28 cellular contexts compared by ENCODE assay signal in the genomic region with DNA sequence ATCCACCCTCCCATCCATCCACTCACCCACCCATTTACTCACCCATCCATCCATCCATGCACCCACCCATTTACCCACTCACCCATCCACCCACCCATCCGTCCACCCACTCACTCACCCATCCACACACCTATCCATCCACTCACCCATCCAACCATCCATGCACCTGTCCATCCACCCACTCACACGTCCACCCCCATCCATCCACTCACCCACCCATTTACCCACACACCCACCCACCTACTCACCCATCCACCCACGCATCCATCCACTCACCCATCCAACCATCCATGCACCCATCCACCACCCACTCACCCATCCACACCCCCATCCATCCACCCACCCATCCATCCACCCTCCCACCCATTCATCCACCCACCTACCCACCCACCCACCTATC. TPM values are rescaled to one million over a fixed set of nuclear protein-coding genes. Genes with fewer than 3 reads are reported as not detected.
DNase-seq lines count a peak whose midpoint lies in the region; ATAC-seq, FAIRE-seq and TF ChIP-seq lines count a peak whose summit lies in the region.
"Had no signal": no experiment of that assay in that cellular context is flagged by ENCODE, and none has a peak within 500 bp of the region (broad histone marks: within the 10 kb centered on the region; RNA-seq: fewer than 3 reads in every experiment).

No MANE protein-coding gene starts in this region.

- in situ Hi-C loops in K562 (cut with MboI) = no loop called here

- no peak overlapping the region for H2AFZ ChIP-seq in K562 (ENCODE audit: low read depth, low read length)

- H3K27ac ChIP-seq in K562 (ENCODE audit: extremely low read depth, low read depth, low read length) = no peak overlapping the region
- H3K27ac ChIP-seq in Peyer's patch = no peak overlapping the region
- H3K27ac ChIP-seq: BLaER1 had no signal

- H3K9me1 ChIP-seq in K562 (ENCODE audit: control insufficient read depth, insufficient read depth, low read length) = no peaks in the 10 kb centered on the region

- BruUV-seq in K562 (replicated peaks; lab: Mats Ljungman, UMichigan) = no TSS peak

- ATAC-seq in K562 (no peak), T-helper 17 cell (no peak)
- ATAC-seq: GM12878 had no signal

- H3K9me3 ChIP-seq in K562 (replicated peaks; ENCODE audit: control insufficient read depth, insufficient read depth, low read depth, low read length) = no peaks in the 10 kb centered on the region
- peaks cover 0 to 5% (median 2%) of the 10 kb centered on the region in 4 donors for H3K9me3 ChIP-seq in Peyer's patch
- no peaks in the 10 kb centered on the region for H3K9me3 ChIP-seq in T-helper 17 cell (ENCODE audit: control insufficient read depth, low read length, poor library complexity, severe bottlenecking)
- H3K9me3 ChIP-seq: BLaER1 had no signal

- H3K4me3 Mint-ChIP-seq in activated T-helper 2 cell treated with anti-CD3 and anti-CD28 coated beads, Interferon-gamma antibody, Interleukin-2, Interleukin-4, amounts not matched to agents 10 μg/mL and 5 μg/mL and 100 μg/mL, durations not matched to agents 14 hours and 24 hours and 36 hours (ENCODE audit: low read depth) = no peak overlapping the region
- H3K4me3 Mint-ChIP-seq in T-helper 17 cell = no peak overlapping the region
- H3K4me3 Mint-ChIP-seq: CD14-positive monocyte; CD4-positive, alpha-beta memory T cell; CD4-positive, CD25-positive, alpha-beta regulatory T cell; CD8-positive, alpha-beta memory T cell had no signal

- TF ChIP-seq RAD21 in K562 (CRISPR knock-in tag; conservative IDR thresholded peaks at IDR 0.05 in 1 of 2, IDR thresholded peaks at IDR 0.05 in 1 of 2) = no peak

- H3K27ac Mint-ChIP-seq in activated T-helper 2 cell treated with anti-CD3 and anti-CD28 coated beads, Interferon-gamma antibody, Interleukin-2, Interleukin-4, amounts not matched to agents 10 μg/mL and 5 μg/mL and 100 μg/mL, durations not matched to agents 14 hours and 24 hours and 36 hours = no peak overlapping the region
- no peak overlapping the region for H3K27ac Mint-ChIP-seq in T-helper 17 cell
- H3K27ac Mint-ChIP-seq: CD14-positive monocyte; CD4-positive, alpha-beta memory T cell; CD4-positive, CD25-positive, alpha-beta regulatory T cell had no signal

- intact Hi-C loops in K562 (cut with micrococcal nuclease) = no loop called here
- intact Hi-C loops in activated T-helper 2 cell treated with anti-CD3 and anti-CD28 coated beads, Interferon-gamma antibody, Interleukin-2, Interleukin-4, amounts not matched to agents 10 μg/mL and 5 μg/mL and 100 μg/mL, durations not matched to agents 14 hours and 24 hours and 36 hours (cut with micrococcal nuclease) = no loop called here

- POLR2A ChIA-PET in K562 (lab: Yijun Ruan, JAX) = no interaction called here

- TF ChIP-seq POLR2A in K562 (conservative IDR thresholded peaks at IDR 0.05) = no peak
- TF ChIP-seq POLR2A in Peyer's patch (IDR thresholded peaks at IDR 0.05) = no peak

- peaks cover 7% of the 10 kb centered on the region for H3K4me1 Mint-ChIP-seq in activated T-helper 2 cell treated with anti-CD3 and anti-CD28 coated beads, Interferon-gamma antibody, Interleukin-2, Interleukin-4, amounts not matched to agents 10 μg/mL and 5 μg/mL and 100 μg/mL, durations not matched to agents 14 hours and 24 hours and 36 hours (ENCODE audit: low read depth)
- peaks cover 32% of the 10 kb centered on the region for H3K4me1 Mint-ChIP-seq in T-helper 17 cell
- H3K4me1 Mint-ChIP-seq: CD14-positive monocyte had no signal

- CTCF ChIA-PET in K562 (lab: Yijun Ruan, JAX; ENCODE audit: low intra/inter-chr PET ratio) = no interaction called here

- H3K4me2 ChIP-seq in K562 (ENCODE audit: insufficient read depth, low read length) = no peak overlapping the region
- H3K4me2 ChIP-seq: BLaER1 had no signal

- H3K36me3 ChIP-seq in K562 (ENCODE audit: control insufficient read depth, insufficient read depth, low read length) (no peaks in the 10 kb centered on the region), Peyer's patch (no peaks in the 10 kb centered on the region)
- H3K36me3 ChIP-seq: BE2C, BLaER1 had no signal

- no peaks in the 10 kb centered on the region for H3K9me3 Mint-ChIP-seq in activated T-helper 2 cell treated with anti-CD3 and anti-CD28 coated beads, Interferon-gamma antibody, Interleukin-2, Interleukin-4, amounts not matched to agents 10 μg/mL and 5 μg/mL and 100 μg/mL, durations not matched to agents 14 hours and 24 hours and 36 hours
- H3K9me3 Mint-ChIP-seq: CD4-positive, alpha-beta memory T cell; CD8-positive, alpha-beta memory T cell had no signal

- peaks cover 7% of the 10 kb centered on the region for H4K20me1 ChIP-seq in K562 (replicated peaks; ENCODE audit: control insufficient read depth, insufficient read depth, low read length)

- TF ChIP-seq EP300 in K562 (IDR thresholded peaks at IDR 0.05; ENCODE audit: low read length) = no peak

- H3K4me3 ChIP-seq in K562 (no peak overlapping the region), Peyer's patch (no peak overlapping the region)
- H3K4me3 ChIP-seq: BLaER1, GM12878 had no signal

- FAIRE-seq in HTR-8/SVneo (lab: Jason Lieb, UNC) = peak; percentile 4
- no peak for FAIRE-seq in K562 (lab: Jason Lieb, UNC)
- FAIRE-seq in urothelium cell line (lab: Jason Lieb, UNC) = peak; percentile 23
- FAIRE-seq: A204.1, GM12878, GM12892, GM18507 had no signal

- WGBS in K562 (ENCODE audit: insufficient coverage, low coverage, missing lambda C conversion rate) = 0% methylated on average over 1 of the region's 3 CpGs

- no peak for TF ChIP-seq CTCF in K562 (IDR thresholded peaks at IDR 0.05 in 2 of 3, conservative IDR thresholded peaks at IDR 0.05 in 1 of 3; ENCODE audit: insufficient read depth in 2 of 3, low read depth in 1 of 3, low read length in 3 of 3)
- no peak for TF ChIP-seq CTCF in Peyer's patch (IDR thresholded peaks at IDR 0.05)

- no peaks in the 10 kb centered on the region for H3K79me2 ChIP-seq in K562 (ENCODE audit: control insufficient read depth, insufficient read depth, low read length)

- peaks cover 24 to 60% of the 10 kb centered on the region in 2 experiments; a peak in 3 of 5 replicates for H3K27me3 ChIP-seq in K562 (ENCODE audit: control insufficient read depth in 2 of 2, insufficient read depth in 2 of 2, low read length in 2 of 2)
- no peaks in the 10 kb centered on the region for H3K27me3 ChIP-seq in Peyer's patch

- H3K4me1 ChIP-seq in K562 (replicated peaks in 1 of 2; ENCODE audit: control insufficient read depth in 2 of 2, insufficient read depth in 2 of 2, low read length in 2 of 2) = peaks cover 0 to 44% of the 10 kb centered on the region in 2 experiments; a peak in 2 of 5 replicates
- H3K4me1 ChIP-seq in Peyer's patch = peaks cover 0 to 9% (median 3%) of the 10 kb centered on the region in 4 donors
- H3K4me1 ChIP-seq: BE2C had no signal

- no peak overlapping the region for H3K9ac ChIP-seq in K562 (ENCODE audit: insufficient read depth in 1 of 2, low read depth in 2 of 2, low read length in 2 of 2)
- H3K9ac ChIP-seq: BLaER1 had no signal

- no peak for DNase-seq in HTR-8/SVneo (ENCODE audit: insufficient read length, low spot score)
- DNase-seq in K562 (ENCODE audit: extremely low read depth in 1 of 4, low spot score in 3 of 4) = no peak
- DNase-seq in urothelium cell line (ENCODE audit: low spot score) = no peak
- no peak for DNase-seq in Peyer's patch
- no peak for DNase-seq in activated T-helper 2 cell treated with anti-CD3 and anti-CD28 coated beads, Interferon-gamma antibody, Interleukin-2, Interleukin-4, amounts not matched to agents 10 μg/mL and 5 μg/mL and 100 μg/mL, durations not matched to agents 14 hours and 24 hours and 36 hours (ENCODE audit: low spot score)
- DNase-seq in T-helper 17 cell = no peak
- DNase-seq: 8988T; ACHN; BE2C; C1 segment of cervical spinal cord; CD4-positive, CD25-positive, alpha-beta regulatory T cell; CD8-positive, alpha-beta memory T cell; COR-L47; DMS 273 treated with DMSO at 0.1 percent for 48 hours; DMS153; DMS53; DMS79; DND-41; EL; GDM1 had no signal

- peaks cover 26% of the 10 kb centered on the region for H3K27me3 Mint-ChIP-seq in activated T-helper 2 cell treated with anti-CD3 and anti-CD28 coated beads, Interferon-gamma antibody, Interleukin-2, Interleukin-4, amounts not matched to agents 10 μg/mL and 5 μg/mL and 100 μg/mL, durations not matched to agents 14 hours and 24 hours and 36 hours (ENCODE audit: low read depth)
- no peaks in the 10 kb centered on the region for H3K27me3 Mint-ChIP-seq in T-helper 17 cell
- H3K27me3 Mint-ChIP-seq: CD4-positive, alpha-beta memory T cell; CD4-positive, CD25-positive, alpha-beta regulatory T cell had no signal

- no peaks in the 10 kb centered on the region for H3K36me3 Mint-ChIP-seq in activated T-helper 2 cell treated with anti-CD3 and anti-CD28 coated beads, Interferon-gamma antibody, Interleukin-2, Interleukin-4, amounts not matched to agents 10 μg/mL and 5 μg/mL and 100 μg/mL, durations not matched to agents 14 hours and 24 hours and 36 hours (ENCODE audit: low read depth)
- H3K36me3 Mint-ChIP-seq in T-helper 17 cell (ENCODE audit: low read depth) = peaks cover 3% of the 10 kb centered on the region
- H3K36me3 Mint-ChIP-seq: CD14-positive monocyte; CD4-positive, alpha-beta memory T cell; CD4-positive, CD25-positive, alpha-beta regulatory T cell had no signal

RNA-seq across cellular contexts. Expression of a gene that starts 12.2 kb away (rescaled TPM):
- total RNA-seq in K562 (2011; cell fraction: chromatin; rRNA removed; ENCODE audit: low replicate concordance) = 0.40 and 1.9 TPM in 2 replicates
- 0.66 and 1.3 TPM in 2 replicates for total RNA-seq in K562 (2011; cell fraction: nucleolus; rRNA removed)
- total RNA-seq in K562 (2011; cell fraction: nucleoplasm; rRNA removed) = 0.37 and 0.38 TPM in 2 replicates
- not detected in 2 replicates for total RNA-seq in K562 (2014; rRNA removed)
- total RNA-seq in K562 (2014; rRNA removed; fragmentation: Illumina TruSeq; extraction: Trizol) = not detected in 2 replicates
- not detected in 2 replicates for total RNA-seq in K562 (2015; rRNA removed; fragmentation: Illumina TruSeq; extraction: Trizol)
- 0.07 TPM in 2 replicates for total RNA-seq in K562 (2021)
- polyA plus RNA-seq in K562 (2011; rRNA removed) = 0.09 and 0.15 TPM in 2 replicates
- polyA plus RNA-seq in K562 (2011; cell fraction: cytosol; rRNA removed) = 0.15 and 0.40 TPM in 2 replicates
- 0.79 and 1.9 TPM in 2 replicates for polyA plus RNA-seq in K562 (2011; cell fraction: nucleus; rRNA removed)
- polyA plus RNA-seq in K562 (2012) = 0.04 TPM in 2 replicates
- polyA plus RNA-seq in K562 (2014; fragmentation: Illumina TruSeq; extraction: Trizol) = 0.04 TPM in 1 of 2 replicates, not detected in the other
- polyA plus RNA-seq in K562 (2014; fragmentation: Nextera tagmentation; extraction: Ambion mirVana) = not detected
- polyA plus RNA-seq in K562 (2014; rRNA removed) = 0.11 and 0.15 TPM in 2 replicates
- polyA minus RNA-seq in K562 (2011; rRNA and poly(A)+ RNA removed) = 0.06 TPM in 1 of 2 replicates, not detected in the other
- polyA minus RNA-seq in K562 (2011; cell fraction: cytosol; rRNA and poly(A)+ RNA removed) = not detected in 2 replicates
- polyA minus RNA-seq in K562 (2011; cell fraction: nucleus; rRNA and poly(A)+ RNA removed) = 0.22 and 0.40 TPM in 2 replicates
- 1 to 10 TPM in 2 of 4 donors, under 1 TPM in 1, not detected in 1; 0.27 to 3.3 (median 1.1) TPM for total RNA-seq in Peyer's patch
- 0.78 and 1.2 TPM in 2 replicates for total RNA-seq in activated T-helper 2 cell treated with anti-CD3 and anti-CD28 coated beads, Interferon-gamma antibody, Interleukin-2, Interleukin-4, amounts not matched to agents 10 μg/mL and 5 μg/mL and 100 μg/mL, durations not matched to agents 14 hours and 24 hours and 36 hours
- 1 to 10 TPM; 1.1 to 3.1 TPM for total RNA-seq in T-helper 17 cell
- total RNA-seq: GM12878 had no signal
- polyA plus RNA-seq: AG04450, CD14-positive monocyte, GM12878 had no signal

RNA-seq across cellular contexts. Expression of a gene that starts 22.9 kb away (rescaled TPM):
- total RNA-seq in K562 (2011; cell fraction: chromatin; rRNA removed; ENCODE audit: low replicate concordance) = 10.7 and 19.1 TPM in 2 replicates
- 10.8 and 12.0 TPM in 2 replicates for total RNA-seq in K562 (2011; cell fraction: nucleolus; rRNA removed)
- total RNA-seq in K562 (2011; cell fraction: nucleoplasm; rRNA removed) = 11.5 and 12.0 TPM in 2 replicates
- total RNA-seq in K562 (2014; rRNA removed) = 0.64 and 0.86 TPM in 2 replicates
- total RNA-seq in K562 (2014; rRNA removed; fragmentation: Illumina TruSeq; extraction: Trizol) = 0.26 and 0.44 TPM in 2 replicates
- 0.41 and 0.47 TPM in 2 replicates for total RNA-seq in K562 (2015; rRNA removed; fragmentation: Illumina TruSeq; extraction: Trizol)
- total RNA-seq in K562 (2021) = 1.5 and 2.3 TPM in 2 replicates
- 1.0 and 1.5 TPM in 2 replicates for polyA plus RNA-seq in K562 (2011; rRNA removed)
- polyA plus RNA-seq in K562 (2011; cell fraction: cytosol; rRNA removed) = 1.7 and 3.2 TPM in 2 replicates
- polyA plus RNA-seq in K562 (2011; cell fraction: nucleus; rRNA removed) = 6.1 and 9.0 TPM in 2 replicates
- 1.1 and 4.6 TPM in 2 replicates for polyA plus RNA-seq in K562 (2012)
- 1.1 TPM in 1 of 2 replicates, not detected in the other for polyA plus RNA-seq in K562 (2014; fragmentation: Illumina TruSeq; extraction: Trizol)
- polyA plus RNA-seq in K562 (2014; fragmentation: Nextera tagmentation; extraction: Ambion mirVana) = under 1 TPM; 0.11 TPM
- 0.98 and 1.6 TPM in 2 replicates for polyA plus RNA-seq in K562 (2014; rRNA removed)
- 3.7 and 4.0 TPM in 2 replicates for polyA minus RNA-seq in K562 (2011; rRNA and poly(A)+ RNA removed)
- 3.2 and 3.4 TPM in 2 replicates for polyA minus RNA-seq in K562 (2011; cell fraction: cytosol; rRNA and poly(A)+ RNA removed)
- polyA minus RNA-seq in K562 (2011; cell fraction: nucleus; rRNA and poly(A)+ RNA removed) = 5.8 and 7.9 TPM in 2 replicates
- 10 to 100 TPM; 16.3 to 85.4 (median 54.6) TPM for total RNA-seq in Peyer's patch
- total RNA-seq in activated T-helper 2 cell treated with anti-CD3 and anti-CD28 coated beads, Interferon-gamma antibody, Interleukin-2, Interleukin-4, amounts not matched to agents 10 μg/mL and 5 μg/mL and 100 μg/mL, durations not matched to agents 14 hours and 24 hours and 36 hours = 14.0 and 14.3 TPM in 2 replicates
- total RNA-seq in T-helper 17 cell = 10 to 100 TPM; 44.4 to 45.6 TPM
